ENCODE assay signal across 8 cellular contexts in the genomic region with DNA sequence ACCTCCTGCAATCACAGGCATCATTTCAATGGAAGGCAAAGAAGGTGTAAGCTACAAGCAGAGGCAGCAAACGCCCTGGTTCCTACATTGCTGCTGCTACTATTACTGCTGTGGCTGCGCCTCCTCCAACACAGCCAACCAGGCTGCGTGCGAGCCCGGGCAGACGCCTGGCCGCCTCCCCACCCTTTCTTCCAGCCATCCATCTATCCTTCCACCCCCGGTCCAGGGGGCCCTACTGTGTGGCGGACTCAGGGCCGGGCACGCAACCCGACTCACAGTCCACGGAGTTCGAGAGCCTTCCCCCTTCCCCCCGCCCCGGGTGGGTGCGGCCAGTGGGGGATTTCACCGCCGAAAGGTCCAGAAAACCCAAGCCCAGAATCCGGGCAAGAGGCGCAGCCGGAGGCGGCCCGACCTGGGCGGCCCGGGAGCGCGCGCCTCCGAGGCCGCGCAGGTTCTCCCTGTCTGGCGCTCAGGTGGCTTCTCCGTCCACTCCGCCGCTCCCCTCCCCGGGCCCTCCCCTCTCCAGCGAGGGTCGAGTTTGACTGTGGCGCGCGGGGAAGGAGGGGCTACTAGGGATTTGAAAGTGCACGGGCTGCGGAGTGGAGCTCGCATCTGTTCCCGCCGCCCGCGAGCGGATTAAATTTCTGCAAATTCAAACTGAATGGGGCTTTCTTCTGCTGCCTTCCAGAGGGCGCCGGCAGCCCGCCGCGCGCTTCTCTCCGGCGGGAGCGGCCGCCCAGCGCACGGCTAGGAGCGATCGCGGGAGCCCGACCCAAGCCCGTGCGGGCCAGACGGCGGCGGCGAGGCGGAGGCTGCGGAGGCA. TPM values are rescaled to one million over a fixed set of nuclear protein-coding genes. Genes with fewer than 3 reads are reported as not detected.
A peak's percentile ranks its signal among the peaks of the same experiment; 100 is the strongest.
DNase-seq lines count a peak whose midpoint lies in the region; ATAC-seq and TF ChIP-seq lines count a peak whose summit lies in the region.

A gene (plus strand): TSS at position 569 of the 823 bp plus-strand sequence. CDS start 655 bp downstream, outside the sequence.

- peak within 1 kb of the TSS; percentile 69 for H3K4me3 ChIP-seq in neuron (ENCODE audit: low read length)

- H3K9me3 ChIP-seq in neuron (ENCODE audit: low read length) = no peaks in the 10 kb centered on the region

- peak within 1 kb of the TSS; percentile 96 for H2AFZ ChIP-seq in neuron (ENCODE audit: low read depth, low read length)

- peaks cover 50% of the 10 kb centered on the region for H3K27me3 Mint-ChIP-seq in activated CD8-positive, alpha-beta T cell treated with anti-CD3 and anti-CD28 coated beads for 36 hours

- no peak within 1 kb of the TSS for H3K27ac Mint-ChIP-seq in activated CD8-positive, alpha-beta T cell treated with anti-CD3 and anti-CD28 coated beads for 36 hours

- H3K4me1 ChIP-seq in foreskin keratinocyte (no peaks in the 10 kb centered on the region), neuron (ENCODE audit: insufficient read depth, low read length) (peaks cover 16% of the 10 kb centered on the region)

- TF ChIP-seq CTCF in activated CD8-positive, alpha-beta T cell treated with anti-CD3 and anti-CD28 coated beads for 36 hours (IDR thresholded peaks at IDR 0.05) = no peak
- peak; percentile 36 for TF ChIP-seq CTCF in foreskin keratinocyte (conservative IDR thresholded peaks at IDR 0.05)

- H3K27ac ChIP-seq in foreskin keratinocyte = no peak within 1 kb of the TSS

- peak; percentile 55 for ATAC-seq in activated CD8-positive, alpha-beta T cell treated with anti-CD3 and anti-CD28 coated beads for 36 hours
- peak; percentile 61 for ATAC-seq in foreskin keratinocyte
- no peak for ATAC-seq in HG03378 (IDR thresholded peaks at IDR 0.05; ENCODE audit: unreplicated experiment)
- ATAC-seq in GM19351 (IDR thresholded peaks at IDR 0.05; ENCODE audit: unreplicated experiment) = no peak

- H3K27me3 ChIP-seq in foreskin keratinocyte = peaks cover 81% of the 10 kb centered on the region
- no peaks in the 10 kb centered on the region for H3K27me3 ChIP-seq in neuron (ENCODE audit: insufficient read depth, low read length)

- POLR2A ChIA-PET in activated CD8-positive, alpha-beta T cell treated with anti-CD3 and anti-CD28 coated beads for 36 hours (lab: Charles Lee) = no interaction called here

- no peaks in the 10 kb centered on the region for H3K9me3 Mint-ChIP-seq in activated CD8-positive, alpha-beta T cell treated with anti-CD3 and anti-CD28 coated beads for 36 hours

- H3K4me3 Mint-ChIP-seq in activated CD8-positive, alpha-beta T cell treated with anti-CD3 and anti-CD28 coated beads for 36 hours = peak within 1 kb of the TSS; percentile 56

- no peaks in the 10 kb centered on the region for H3K36me3 Mint-ChIP-seq in activated CD8-positive, alpha-beta T cell treated with anti-CD3 and anti-CD28 coated beads for 36 hours (ENCODE audit: low read depth)

- H3K36me3 ChIP-seq in neuron (ENCODE audit: insufficient read depth, low read length) = peaks cover 3% of the 10 kb centered on the region

- CTCF ChIA-PET in activated CD8-positive, alpha-beta T cell treated with anti-CD3 and anti-CD28 coated beads for 36 hours (lab: Charles Lee) = interaction anchor here (1.3 kb wide), 1 partner anchor 17 kb away, joined by 4 read pairs; no protein-coding TSS in a partner anchor

- peak; percentile 82 for DNase-seq in ELF-1 (ENCODE audit: low read depth, low spot score)
- DNase-seq in NCI-H1105 treated with DMSO at 0.1 percent for 48 hours (lab: John Stamatoyannopoulos, UW) = peak; percentile 78
- peak; percentile 28 for DNase-seq in activated CD8-positive, alpha-beta T cell treated with anti-CD3 and anti-CD28 coated beads for 36 hours
- peak; percentile 10 to 39 for DNase-seq in foreskin keratinocyte
- DNase-seq in globus pallidus (ENCODE audit: low spot score) = no peak

- H3K4me1 Mint-ChIP-seq in activated CD8-positive, alpha-beta T cell treated with anti-CD3 and anti-CD28 coated beads for 36 hours (ENCODE audit: low read depth) = peaks cover 6% of the 10 kb centered on the region

- intact Hi-C loops in activated CD8-positive, alpha-beta T cell treated with anti-CD3 and anti-CD28 coated beads for 36 hours (cut with micrococcal nuclease) = no loop called here

RNA-seq across cellular contexts. Expression of the gene that starts here (rescaled TPM):
- under 1 TPM; 0.20 to 0.27 TPM for total RNA-seq in activated CD8-positive, alpha-beta T cell treated with anti-CD3 and anti-CD28 coated beads for 36 hours
- total RNA-seq in foreskin keratinocyte = 0.17 and 0.42 TPM in 2 replicates
- polyA plus RNA-seq in foreskin keratinocyte = 0.06 and 0.22 TPM in 2 replicates

Comparison
In these comparisons a context has a peak if more than half of its experiments do, and no peak if none do; other contexts are left out.
1. Peak in DNase-seq and ATAC-seq in activated CD8-positive, alpha-beta T cell treated with anti-CD3 and anti-CD28 coated beads for 36 hours; RNA of the gene not detected or under 1 TPM.
2. Peak in DNase-seq and ATAC-seq in foreskin keratinocyte; RNA of the gene not detected or under 1 TPM.